Comparison of ENCODE assay signal across 25 cellular contexts in genomic region chr11:58594826-58595225, GRCh38.
"Had no signal": no experiment of that assay in that cellular context is flagged by ENCODE, and none has a peak within 500 bp of the region (broad histone marks: within the 10 kb centered on the region; RNA-seq: fewer than 3 reads in every experiment).

No MANE protein-coding gene starts in this region.

- H3K9me3 Mint-ChIP-seq: IgD-negative memory B cell had no signal

- H3K27me3 Mint-ChIP-seq: IgD-negative memory B cell had no signal

- H3K27me3 ChIP-seq: Peyer's patch, SJCRH30 had no signal

- FAIRE-seq: HepG2, K562 had no signal

- DNase-seq: Kasumi-1, MM.1S, NCI-H1092 treated with DMSO at 0.1 percent for 48 hours, NCI-H1436, NCI-H187, NCI-H2029, NCI-H2081 treated with DMSO at 0.1 percent for 48 hours, NCI-H2171, NCI-H226, NCI-H446, NCI-H510A, NCI-H524 treated with DMSO at 0.1 percent for 48 hours, NCI-H69, NCI-H774, OCI-M1, PC-9, Peyer's patch, SHP77 treated with DMSO at 0.1 percent for 48 hours, SJCRH30 had no signal

- ATAC-seq: HepG2, K562, Right ventricle myocardium inferior, SK-N-SH treated with all-trans-retinoic acid at 6 μM for 48 hours had no signal

- H3K27ac ChIP-seq: KMS-11, PC-9, SJCRH30 had no signal

- H3K9me3 ChIP-seq: Peyer's patch, SJCRH30 had no signal

- H3K27ac Mint-ChIP-seq: IgD-negative memory B cell had no signal
